ENCODE assay signal across 11 cellular contexts in the genomic region with DNA sequence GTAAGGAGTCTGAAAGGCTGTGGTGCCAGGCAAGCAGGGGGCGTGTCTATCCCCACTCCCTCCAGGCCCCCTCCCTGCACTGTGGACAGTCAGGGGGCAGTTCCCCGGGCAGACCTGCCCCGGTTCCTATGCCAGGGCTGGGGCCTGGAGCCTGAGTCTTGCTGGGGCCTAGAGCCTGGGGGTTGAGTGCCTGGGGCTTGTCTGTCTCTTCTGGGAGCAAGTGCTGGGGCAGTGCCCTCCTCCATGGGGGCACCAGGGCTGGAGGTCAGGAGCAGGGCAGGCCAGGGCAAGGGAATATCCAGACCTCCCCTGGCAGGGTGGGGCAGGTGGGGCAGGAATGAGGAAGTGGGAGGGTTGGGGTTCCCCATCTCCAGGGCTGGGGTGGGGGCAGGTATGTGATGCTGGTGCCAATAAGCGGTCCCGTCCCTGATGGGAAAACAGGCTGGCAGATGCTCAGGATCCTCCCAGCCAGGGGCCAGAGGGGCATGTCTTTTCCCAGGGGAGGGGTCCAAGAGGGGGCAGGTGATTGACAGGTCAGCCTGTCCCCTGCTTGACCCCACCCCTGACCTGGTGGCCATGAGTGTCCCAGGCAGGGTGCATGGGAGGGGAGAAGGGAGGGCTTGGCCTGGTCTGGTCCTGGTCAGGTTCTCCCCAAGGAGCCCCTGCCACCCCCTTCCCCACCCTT. TPM values are rescaled to one million over a fixed set of nuclear protein-coding genes. Genes with fewer than 3 reads are reported as not detected.
DNase-seq lines count a peak whose midpoint lies in the region; ATAC-seq and TF ChIP-seq lines count a peak whose summit lies in the region.
"Had no signal": no experiment of that assay in that cellular context is flagged by ENCODE, and none has a peak within 500 bp of the region (broad histone marks: within the 10 kb centered on the region; RNA-seq: fewer than 3 reads in every experiment).

No MANE protein-coding gene starts in this region.

- ATAC-seq in SK-N-SH treated with all-trans-retinoic acid at 6 μM for 48 hours: peak; percentile 14
- ATAC-seq in upper lobe of left lung (ENCODE audit: low FRiP score in 2 of 2): peak in 1 of 2 donors; percentile 1
- no peak for ATAC-seq in GM21381 (IDR thresholded peaks at IDR 0.05; ENCODE audit: unreplicated experiment)
- ATAC-seq: activated naive CD8-positive, alpha-beta T cell treated with anti-CD3 and anti-CD28 coated beads, Interleukin-2, amount 50 U/mL, for 24 hours had no signal

- TF ChIP-seq CTCF in upper lobe of left lung (IDR thresholded peaks at IDR 0.05) (no peak), coronary artery (IDR thresholded peaks at IDR 0.05) (no peak)

- peak overlapping the region; percentile 60 for H2BK15ac ChIP-seq in mesenchymal stem cell (ENCODE audit: low read depth, poor library complexity, severe bottlenecking)

- H3K14ac ChIP-seq in mesenchymal stem cell (ENCODE audit: low read length in 2 of 2): peak overlapping the region in 1 of 2 experiments; percentile 19

- 89% methylated on average over 4 of the region's 5 CpGs for WGBS in mesenchymal stem cell
- 43 to 86% methylated on average over 3 to 5 of the region's 5 CpGs for WGBS in upper lobe of left lung, 2 donors

- H3K9ac ChIP-seq in mesenchymal stem cell (ENCODE audit: low read length): peak overlapping the region; percentile 60

- no peak overlapping the region for H3K4me3 ChIP-seq in mesenchymal stem cell (ENCODE audit: insufficient read depth in 1 of 2, low read depth in 1 of 2, low read length in 2 of 2)
- H3K4me3 ChIP-seq in upper lobe of left lung: no peak overlapping the region
- no peak overlapping the region for H3K4me3 ChIP-seq in coronary artery
- H3K4me3 ChIP-seq: right atrium auricular region had no signal

- H3K23ac ChIP-seq in mesenchymal stem cell (ENCODE audit: low read length in 2 of 2): no peak overlapping the region

- H3K79me1 ChIP-seq in mesenchymal stem cell (replicated peaks; ENCODE audit: low read length, poor library complexity, severe bottlenecking): no peaks in the 10 kb centered on the region

- peak overlapping the region; percentile 76 for H4K91ac ChIP-seq in mesenchymal stem cell (ENCODE audit: low read length)

- peak overlapping the region in 1 of 2 experiments; percentile 11 for H2BK12ac ChIP-seq in mesenchymal stem cell (ENCODE audit: low read length in 2 of 2)

- no peak for TF ChIP-seq POLR2A in upper lobe of left lung (IDR thresholded peaks at IDR 0.05)

- H3K27ac ChIP-seq in mesenchymal stem cell (ENCODE audit: low read length, poor library complexity, severe bottlenecking) (peak overlapping the region; percentile 23), upper lobe of left lung (peak overlapping the region in 2 of 4 donors; percentile 35 to 77), coronary artery (no peak overlapping the region)
- H3K27ac ChIP-seq: right atrium auricular region had no signal

- H3K4me2 ChIP-seq in mesenchymal stem cell (ENCODE audit: low read length, poor library complexity, severe bottlenecking): no peak overlapping the region

- no peak for TF ChIP-seq EP300 in upper lobe of left lung (IDR thresholded peaks at IDR 0.05)

- H3K4ac ChIP-seq in mesenchymal stem cell (ENCODE audit: low read depth in 1 of 2, low read length in 2 of 2): peak overlapping the region; percentile 45 to 46

- peak overlapping the region; percentile 48 to 79 for H3K18ac ChIP-seq in mesenchymal stem cell (ENCODE audit: low read depth in 1 of 2, low read length in 2 of 2)

- H3K36me3 ChIP-seq in mesenchymal stem cell (ENCODE audit: control insufficient read depth in 1 of 2, insufficient read depth in 2 of 2, low read depth in 1 of 2, low read length in 2 of 2): no peaks in the 10 kb centered on the region
- no peaks in the 10 kb centered on the region for H3K36me3 ChIP-seq in upper lobe of left lung
- H3K36me3 ChIP-seq: right atrium auricular region had no signal

- H3K4me1 ChIP-seq in mesenchymal stem cell (ENCODE audit: control insufficient read depth, insufficient read depth, low read depth, low read length) (peaks cover 59% of the 10 kb centered on the region), upper lobe of left lung (peaks cover 15 to 49% (median 44%) of the 10 kb centered on the region in 4 donors)

- peak overlapping the region; percentile 85 for H2AK5ac ChIP-seq in mesenchymal stem cell (ENCODE audit: low read length, severe bottlenecking)

- peak overlapping the region; percentile 39 for H4K8ac ChIP-seq in mesenchymal stem cell (ENCODE audit: low read length)

- H3K27me3 ChIP-seq in mesenchymal stem cell (ENCODE audit: control insufficient read depth in 1 of 2, insufficient read depth in 1 of 2, low read length in 2 of 2) (no peaks in the 10 kb centered on the region), upper lobe of left lung (no peaks in the 10 kb centered on the region)
- H3K27me3 ChIP-seq: right atrium auricular region had no signal

- no peak overlapping the region for H2BK5ac ChIP-seq in mesenchymal stem cell (ENCODE audit: low read depth, low read length, poor library complexity, severe bottlenecking)

- no peak overlapping the region for H2AFZ ChIP-seq in mesenchymal stem cell (ENCODE audit: low read depth, low read length)

- peak; percentile 29 for DNase-seq in HK-2 (ENCODE audit: unreplicated experiment)
- DNase-seq in mesenchymal stem cell: no peak
- DNase-seq in upper lobe of left lung: peak; percentile 38 to 59
- no peak for DNase-seq in NCI-H1092 (lab: John Stamatoyannopoulos, UW)
- DNase-seq in coronary artery (ENCODE audit: low spot score): no peak
- DNase-seq: activated naive CD8-positive, alpha-beta T cell treated with anti-CD3 and anti-CD28 coated beads, Interleukin-2, amount 50 U/mL, for 24 hours; cortex of kidney had no signal

- H3K9me3 ChIP-seq in mesenchymal stem cell (ENCODE audit: control insufficient read depth, low read length) (no peaks in the 10 kb centered on the region), upper lobe of left lung (no peaks in the 10 kb centered on the region)
- H3K9me3 ChIP-seq: right atrium auricular region had no signal

- peak overlapping the region; percentile 52 for H2BK120ac ChIP-seq in mesenchymal stem cell (ENCODE audit: low read depth, low read length)

TF ChIP-seq in SK-N-SH treated with all-trans-retinoic acid at 6 μM for 48 hours, 23 proteins besides CTCF, POLR2A, EP300 and RAD21 (continues in another document):
- no peak for TF ChIP-seq OSR1 (CRISPR knock-in tag; IDR thresholded peaks at IDR 0.05)
- no peak for TF ChIP-seq ZFP3 (CRISPR knock-in tag; IDR thresholded peaks at IDR 0.05)
- TF ChIP-seq BACH2 (CRISPR knock-in tag; IDR thresholded peaks at IDR 0.05; ENCODE audit: borderline replicate concordance): no peak
- no peak for TF ChIP-seq CREB5 (CRISPR knock-in tag; IDR thresholded peaks at IDR 0.05; ENCODE audit: low read depth)
- TF ChIP-seq, protein P1, sequence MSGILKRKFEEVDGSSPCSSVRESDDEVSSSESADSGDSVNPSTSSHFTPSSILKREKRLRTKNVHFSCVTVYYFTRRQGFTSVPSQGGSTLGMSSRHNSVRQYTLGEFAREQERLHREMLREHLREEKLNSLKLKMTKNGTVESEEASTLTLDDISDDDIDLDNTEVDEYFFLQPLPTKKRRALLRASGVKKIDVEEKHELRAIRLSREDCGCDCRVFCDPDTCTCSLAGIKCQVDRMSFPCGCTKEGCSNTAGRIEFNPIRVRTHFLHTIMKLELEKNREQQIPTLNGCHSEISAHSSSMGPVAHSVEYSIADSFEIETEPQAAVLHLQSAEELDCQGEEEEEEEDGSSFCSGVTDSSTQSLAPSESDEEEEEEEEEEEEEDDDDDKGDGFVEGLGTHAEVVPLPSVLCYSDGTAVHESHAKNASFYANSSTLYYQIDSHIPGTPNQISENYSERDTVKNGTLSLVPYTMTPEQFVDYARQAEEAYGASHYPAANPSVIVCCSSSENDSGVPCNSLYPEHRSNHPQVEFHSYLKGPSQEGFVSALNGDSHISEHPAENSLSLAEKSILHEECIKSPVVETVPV (CRISPR knock-in tag; IDR thresholded peaks at IDR 0.05): no peak
- TF ChIP-seq RARB (CRISPR knock-in tag; IDR thresholded peaks at IDR 0.05): no peak
- no peak for TF ChIP-seq ZNF70 (CRISPR knock-in tag; IDR thresholded peaks at IDR 0.05)
- TF ChIP-seq CSDC2 (CRISPR knock-in tag; IDR thresholded peaks at IDR 0.05): no peak
- TF ChIP-seq ISL1 (CRISPR knock-in tag; IDR thresholded peaks at IDR 0.05): no peak

RNA-seq across cellular contexts. Expression of gene TNFAIP2, which starts 11.8 kb away (rescaled TPM):
- polyA plus RNA-seq in mesenchymal stem cell (2013, experiment 1 of 2): 29.2 TPM
- polyA plus RNA-seq in mesenchymal stem cell (2013, experiment 2 of 2): 27.7 TPM
- 100 to 1,000 TPM in 4 of 6 donors, 10 to 100 TPM in 2; 51.2 to 542 (median 229) TPM for total RNA-seq in upper lobe of left lung
- total RNA-seq: SK-MEL-5 had no signal

RNA-seq across cellular contexts. Expression of gene EXOC3L4, which starts 16.9 kb away (rescaled TPM):
- not detected for polyA plus RNA-seq in mesenchymal stem cell (2013, experiment 1 of 2)
- 0.05 TPM for polyA plus RNA-seq in mesenchymal stem cell (2013, experiment 2 of 2)
- total RNA-seq in upper lobe of left lung: 1 to 10 TPM in 5 of 6 donors, under 1 TPM in 1; 0.30 to 7.6 (median 2.9) TPM
- total RNA-seq: SK-MEL-5 had no signal

RNA-seq across cellular contexts. Expression of gene LBHD2, which starts 27.4 kb away (rescaled TPM):
- not detected for polyA plus RNA-seq in mesenchymal stem cell (2013, experiment 1 of 2)
- not detected for polyA plus RNA-seq in mesenchymal stem cell (2013, experiment 2 of 2)
- total RNA-seq in upper lobe of left lung: not detected
- total RNA-seq: right atrium auricular region, SK-MEL-5 had no signal

RNA-seq across cellular contexts. Expression of gene CDC42BPB, which starts 54.1 kb away (rescaled TPM):
- polyA plus RNA-seq in mesenchymal stem cell (2013, experiment 1 of 2): 64.0 TPM
- polyA plus RNA-seq in mesenchymal stem cell (2013, experiment 2 of 2): 61.5 TPM
- total RNA-seq in upper lobe of left lung: 100 to 1,000 TPM; 108 to 268 (median 124) TPM

Comparison
In these comparisons a context has a peak if more than half of its experiments do, and no peak if none do; other contexts are left out.
1. DNase-seq: peak in HK-2 (single experiment) and upper lobe of left lung (2 of 2); none in mesenchymal stem cell (single experiment), NCI-H1092 (single experiment) and coronary artery (single experiment).